12 cellular contexts compared by ENCODE assay signal in genomic region chr4:151882072-151882803, GRCh38.
DNase-seq lines count a peak whose midpoint lies in the region; ATAC-seq, FAIRE-seq and TF ChIP-seq lines count a peak whose summit lies in the region.
"Had no signal": no experiment of that assay in that cellular context is flagged by ENCODE, and none has a peak within 500 bp of the region (broad histone marks: within the 10 kb centered on the region; RNA-seq: fewer than 3 reads in every experiment).

No MANE protein-coding gene starts in this region.

- ATAC-seq in GM18519 (IDR thresholded peaks at IDR 0.05; ENCODE audit: low FRiP score, unreplicated experiment) (peak; percentile 74), GM21367 (IDR thresholded peaks at IDR 0.05; ENCODE audit: unreplicated experiment) (peak; percentile 62), HG03066 (IDR thresholded peaks at IDR 0.05; ENCODE audit: low read depth, unreplicated experiment) (peak; percentile 55)
- ATAC-seq in activated naive CD8-positive, alpha-beta T cell treated with anti-CD3 and anti-CD28 coated beads, Interleukin-2, amount 50 U/mL, for 24 hours: peak; percentile 85
- ATAC-seq: left cardiac atrium had no signal

- FAIRE-seq in frontal cortex (lab: Jason Lieb, UNC): no peak
- FAIRE-seq: astrocyte had no signal

- no peaks in the 10 kb centered on the region for H3K36me3 Mint-ChIP-seq in activated naive CD8-positive, alpha-beta T cell treated with anti-CD3 and anti-CD28 coated beads, Interleukin-2, amount 50 U/mL, for 24 hours (ENCODE audit: low read depth)

- H3K27me3 Mint-ChIP-seq in activated naive CD8-positive, alpha-beta T cell treated with anti-CD3 and anti-CD28 coated beads, Interleukin-2, amount 50 U/mL, for 24 hours: no peaks in the 10 kb centered on the region
- H3K27me3 Mint-ChIP-seq: activated B cell treated with CpG ODN at 0.5 μM for 24 hours had no signal

- TF ChIP-seq CTCF in brain microvascular endothelial cell (IDR thresholded peaks at IDR 0.05; ENCODE audit: low read depth, low read length, missing control alignments): no peak

- H3K4me3 Mint-ChIP-seq in activated naive CD8-positive, alpha-beta T cell treated with anti-CD3 and anti-CD28 coated beads, Interleukin-2, amount 50 U/mL, for 24 hours: peak overlapping the region; percentile 22
- H3K4me3 Mint-ChIP-seq: activated B cell treated with CpG ODN at 0.5 μM for 24 hours had no signal

- in situ Hi-C loops in brain microvascular endothelial cell (cut with HindIII; ENCODE audit: low pct_ligation_motif_present, low sequenced_read_pairs): no loop called here

- H3K27ac Mint-ChIP-seq in activated naive CD8-positive, alpha-beta T cell treated with anti-CD3 and anti-CD28 coated beads, Interleukin-2, amount 50 U/mL, for 24 hours: peak overlapping the region; percentile 93
- H3K27ac Mint-ChIP-seq: activated B cell treated with CpG ODN at 0.5 μM for 24 hours had no signal

- H3K4me1 Mint-ChIP-seq in activated naive CD8-positive, alpha-beta T cell treated with anti-CD3 and anti-CD28 coated beads, Interleukin-2, amount 50 U/mL, for 24 hours: peaks cover 45% of the 10 kb centered on the region

- no peak for DNase-seq in activated naive CD8-positive, alpha-beta T cell treated with anti-CD3 and anti-CD28 coated beads, Interleukin-2, amount 50 U/mL, for 24 hours
- no peak for DNase-seq in HT-29 (ENCODE audit: low spot score)
- DNase-seq in brain microvascular endothelial cell: no peak
- no peak for DNase-seq in frontal cortex (ENCODE audit: low spot score in 2 of 2)
- DNase-seq: activated B cell treated with CpG ODN at 0.5 μM for 24 hours, HCEC 1CT, left cardiac atrium, NCI-H1092 had no signal

- H3K27me3 ChIP-seq in brain microvascular endothelial cell (replicated peaks): no peaks in the 10 kb centered on the region

- H3K27ac ChIP-seq in brain microvascular endothelial cell: no peak overlapping the region

- H3K36me3 ChIP-seq in brain microvascular endothelial cell (replicated peaks): no peaks in the 10 kb centered on the region

- H3K4me3 ChIP-seq in brain microvascular endothelial cell (ENCODE audit: low read depth, low read length): no peak overlapping the region

- H3K9me3 Mint-ChIP-seq in activated naive CD8-positive, alpha-beta T cell treated with anti-CD3 and anti-CD28 coated beads, Interleukin-2, amount 50 U/mL, for 24 hours: no peaks in the 10 kb centered on the region
